ENCODE assay signal across 22 cellular contexts in the genomic region with DNA sequence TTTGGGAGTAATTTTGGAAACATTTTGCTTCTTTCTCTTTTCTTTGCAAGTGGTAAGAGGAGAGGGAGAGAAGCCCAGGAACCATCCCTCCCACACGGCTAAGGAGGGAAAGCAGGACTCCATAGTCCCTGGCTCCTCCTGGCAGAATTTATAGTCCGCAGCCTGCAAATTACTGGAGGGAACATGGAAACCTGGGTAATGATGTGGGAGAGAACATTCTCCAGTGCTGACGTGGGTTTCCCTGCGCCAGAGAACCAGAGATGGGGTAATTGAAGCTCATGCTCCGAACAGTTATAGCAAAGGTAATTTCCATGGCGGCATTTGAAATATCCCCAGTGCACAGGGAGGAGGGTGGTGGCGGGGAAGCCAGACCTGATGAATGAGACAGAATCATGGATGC.
"Had no signal": no experiment of that assay in that cellular context is flagged by ENCODE, and none has a peak within 500 bp of the region (broad histone marks: within the 10 kb centered on the region; RNA-seq: fewer than 3 reads in every experiment).

No MANE protein-coding gene starts in this region.

- ATAC-seq: esophagus mucosa; foreskin keratinocyte; left ventricle myocardium superior; pancreas; right cardiac atrium; stimulated activated naive B cell treated with anti-CD40 and anti-IgM and Interleukin-4, amounts not matched to agents 10 μg/mL and 1 μg/mL and 100 μg/mL, for 72 hours; stimulated activated naive CD8-positive, alpha-beta T cell treated with anti-CD3 and anti-CD28 coated beads, Interleukin-15, amount 100 ng/mL, for 72 hours had no signal

- H3K4me1 ChIP-seq: foreskin keratinocyte, pancreas, testis had no signal

- DNase-seq: cortex of kidney; effector CD8-positive, alpha-beta T cell; foreskin keratinocyte; immature natural killer cell; kidney; left cardiac atrium; left ventricle myocardium superior; mesenchymal stem cell; naive B cell; nephron progenitor cell; right cardiac atrium; stimulated activated CD4-positive, alpha-beta T cell treated with anti-CD3 and anti-CD28 coated beads, Interleukin-2, amount 100 ng/mL, for 24 hours; stimulated activated CD4-positive, alpha-beta T cell treated with anti-CD3 and anti-CD28 coated beads, Interleukin-4, amount 100 ng/mL, for 4 hours; stimulated activated naive B cell treated with anti-CD40 and anti-IgM and Interleukin-4, amounts not matched to agents 10 μg/mL and 1 μg/mL and 100 μg/mL, for 72 hours; stimulated activated naive CD8-positive, alpha-beta T cell treated with anti-CD3 and anti-CD28 coated beads, Interleukin-15, amount 100 ng/mL, for 72 hours; testis had no signal

- H3K27ac ChIP-seq: dorsolateral prefrontal cortex, foreskin keratinocyte, neutrophil, pancreas, testis had no signal

- H3K36me3 ChIP-seq: neutrophil, pancreas, tibial nerve had no signal

- H3K9me3 ChIP-seq: neutrophil, pancreas, testis, tibial nerve had no signal

- H3K4me3 ChIP-seq: dorsolateral prefrontal cortex, lung, pancreas, testis, tibial nerve had no signal

- H3K27me3 ChIP-seq: dorsolateral prefrontal cortex, pancreas, testis, tibial nerve had no signal
